Comparison of ENCODE assay signal across 8 cellular contexts in genomic region chr9:129436751-129437625, GRCh38.
DNase-seq lines count a peak whose midpoint lies in the region; ATAC-seq and TF ChIP-seq lines count a peak whose summit lies in the region.

No MANE protein-coding gene starts in this region.

- BruUV-seq in A673 (replicated peaks; lab: Mats Ljungman, UMichigan), result no TSS peak

- peak overlapping the region; percentile 2 to 47 for H3K9ac ChIP-seq in duodenal mucosa (ENCODE audit: low read depth in 1 of 2, low read length in 2 of 2)

- intact Hi-C loops in A673 (cut with micrococcal nuclease; ENCODE audit: unreplicated experiment) (no loop called here), stomach (cut with DNase I; ENCODE audit: low total_unique reads) (no loop called here)

- H3K27me3 ChIP-seq in A673 (replicated peaks; ENCODE audit: insufficient read depth, low read depth, low read length, poor library complexity), result no peaks in the 10 kb centered on the region
- H3K27me3 ChIP-seq in duodenal mucosa (ENCODE audit: control insufficient read depth in 1 of 2, insufficient read depth in 2 of 2, low read length in 2 of 2), result peaks cover 24 to 28% of the 10 kb centered on the region in 2 donors
- H3K27me3 ChIP-seq in stomach, result peaks cover 0 to 36% (median 12%) of the 10 kb centered on the region in 3 donors

- H3K4me3 ChIP-seq in A673 (ENCODE audit: low read depth, low read length, poor library complexity, severe bottlenecking) (peak overlapping the region; percentile 55), WI38 (ENCODE audit: low read depth, low read length) (peak overlapping the region; percentile 63), duodenal mucosa (ENCODE audit: low read depth in 1 of 2, low read length in 2 of 2) (peak overlapping the region; percentile 37 to 66), stomach (peak overlapping the region; percentile 46 to 58 (median 52))

- POLR2A ChIA-PET in A673 (lab: Charles Lee; ENCODE audit: low non-redundant PET), result interaction anchor here (0.6 kb wide), 2 partner anchors 53 to 112 kb away, joined by 4 read pairs; no protein-coding TSS in a partner anchor
- POLR2A ChIA-PET in HEK293T (lab: Yijun Ruan, JAX), result interaction anchor here (0.7 to 0.9 kb wide), 2 partner anchors 22 to 259 kb away, joined by 3 to 4 read pairs; partner anchors contain the start of gene IER5L

- CTCF ChIA-PET in A673 (lab: Charles Lee), result interaction anchor here (0.6 to 1.2 kb wide), 2 partner anchors 263 to 302 kb away, joined by 3 to 4 read pairs; no protein-coding TSS in a partner anchor
- CTCF ChIA-PET in HEK293T (lab: Yijun Ruan, JAX), result no interaction called here

- TF ChIP-seq CTCF in A673 (conservative IDR thresholded peaks at IDR 0.05; ENCODE audit: low read depth, low read length) (no peak), WI38 (IDR thresholded peaks at IDR 0.05; ENCODE audit: low read depth, low read length) (no peak), stomach (IDR thresholded peaks at IDR 0.05) (peak in 1 of 7 experiments; percentile 17)

- no peak for ATAC-seq in HG02588 (IDR thresholded peaks at IDR 0.05; ENCODE audit: unreplicated experiment)

- peaks cover 21% of the 10 kb centered on the region for H3K4me1 ChIP-seq in A673 (ENCODE audit: insufficient read depth, low read length, poor library complexity, severe bottlenecking)
- H3K4me1 ChIP-seq in duodenal mucosa (ENCODE audit: control insufficient read depth in 1 of 2, insufficient read depth in 2 of 2, low read length in 2 of 2), result peaks cover 9 to 15% of the 10 kb centered on the region in 2 donors
- H3K4me1 ChIP-seq in stomach, result peaks cover 29 to 48% (median 36%) of the 10 kb centered on the region in 4 donors

- H3K27ac ChIP-seq in A673 (ENCODE audit: low read depth, low read length, poor library complexity, severe bottlenecking) (peak overlapping the region; percentile 28), duodenal mucosa (ENCODE audit: low read depth, low read length) (no peak overlapping the region), stomach (peak overlapping the region; percentile 58 to 89 (median 80))

- WGBS in stomach, 5 donors, result 2 to 5% (median 3%) methylated on average over 52 to 78 of the region's 78 CpGs

- H3K36me3 ChIP-seq in A673 (ENCODE audit: insufficient read depth, low read length, poor library complexity, severe bottlenecking), result no peaks in the 10 kb centered on the region
- no peaks in the 10 kb centered on the region for H3K36me3 ChIP-seq in duodenal mucosa (ENCODE audit: control insufficient read depth in 1 of 2, insufficient read depth in 2 of 2, low read length in 2 of 2)
- H3K36me3 ChIP-seq in stomach, result no peaks in the 10 kb centered on the region

- no peak for TF ChIP-seq EP300 in stomach (IDR thresholded peaks at IDR 0.05)

- DNase-seq in A673 (ENCODE audit: low spot score) (peak; percentile 67), HEK293T (ENCODE audit: extremely low spot score) (peak; percentile 53), lung microvascular endothelial cell (ENCODE audit: low read depth in 2 of 2) (peak; percentile 49 to 77), stomach (peak; percentile 85), cortex of kidney (lab: John Stamatoyannopoulos, UW) (no peak)

- H3K9me3 ChIP-seq in A673 (ENCODE audit: low read depth, low read length, poor library complexity, severe bottlenecking), result no peaks in the 10 kb centered on the region
- H3K9me3 ChIP-seq in duodenal mucosa (ENCODE audit: control insufficient read depth in 1 of 2, low read length in 2 of 2), result no peaks in the 10 kb centered on the region
- H3K9me3 ChIP-seq in stomach, result no peaks in the 10 kb centered on the region

- TF ChIP-seq POLR2A in stomach (IDR thresholded peaks at IDR 0.05), result no peak

TF ChIP-seq in HEK293T, 16 proteins besides CTCF, POLR2A, EP300 and RAD21:
- no peak for TF ChIP-seq NFRKB (IDR thresholded peaks at IDR 0.05)
- no peak for TF ChIP-seq TARDBP (IDR thresholded peaks at IDR 0.05)
- TF ChIP-seq PKNOX1 (IDR thresholded peaks at IDR 0.05), result no peak
- no peak for TF ChIP-seq ZNF384 (IDR thresholded peaks at IDR 0.05)
- no peak for TF ChIP-seq CTBP1 (IDR thresholded peaks at IDR 0.05; ENCODE audit: borderline replicate concordance)
- TF ChIP-seq FOXM1 (IDR thresholded peaks at IDR 0.05; ENCODE audit: borderline replicate concordance), result no peak
- TF ChIP-seq ARNT (IDR thresholded peaks at IDR 0.05), result no peak
- TF ChIP-seq SP1 (IDR thresholded peaks at IDR 0.05), result no peak
- no peak for TF ChIP-seq HDGF (IDR thresholded peaks at IDR 0.05; ENCODE audit: borderline replicate concordance)
- TF ChIP-seq LEF1 (IDR thresholded peaks at IDR 0.05; ENCODE audit: borderline replicate concordance), result no peak
- TF ChIP-seq SUZ12 (IDR thresholded peaks at IDR 0.05), result no peak
- no peak for TF ChIP-seq BHLHE40 (IDR thresholded peaks at IDR 0.05; ENCODE audit: borderline replicate concordance)
- no peak for TF ChIP-seq ELF4 (IDR thresholded peaks at IDR 0.05)
